In genomic region chr19:7199613-7200533, GRCh38 we compare ENCODE assay signal across 11 cellular contexts.
A peak's percentile ranks its signal among the peaks of the same experiment; 100 is the strongest.
DNase-seq lines count a peak whose midpoint lies in the region; TF ChIP-seq lines count a peak whose summit lies in the region.
"Had no signal": no experiment of that assay in that cellular context is flagged by ENCODE, and none has a peak within 500 bp of the region (broad histone marks: within the 10 kb centered on the region; RNA-seq: fewer than 3 reads in every experiment).

No MANE protein-coding gene starts in this region.

- POLR2A ChIA-PET in Caco-2 (lab: Charles Lee) = no interaction called here

- peak overlapping the region; percentile 16 for H3K27ac ChIP-seq in angular gyrus (ENCODE audit: low read depth, low read length)
- H3K27ac ChIP-seq in mucosa of rectum (ENCODE audit: low read depth in 2 of 2, low read length in 2 of 2) = peak overlapping the region; percentile 83 to 88

- intact Hi-C loops in Caco-2 (cut with micrococcal nuclease; ENCODE audit: unreplicated experiment) = no loop called here
- intact Hi-C loops in activated T-helper 1 cell treated with anti-CD3 and anti-CD28 coated beads, Interleukin-12 subunit alpha, Interleukin-12 subunit beta, Interleukin-2, Interleukin-4 antibody, amounts not matched to agents 30 ng/mL and 10 ng/mL and 1 ng/mL, durations not matched to agents 14 hours and 24 hours and 36 hours (cut with micrococcal nuclease) = loop anchor here (5.0 to 10.0 kb wide), 3 partner anchors 103 to 605 kb away; no protein-coding TSS in a partner anchor

- no peaks in the 10 kb centered on the region for H3K9me3 Mint-ChIP-seq in Caco-2 (ENCODE audit: unreplicated experiment)
- H3K9me3 Mint-ChIP-seq in endothelial cell (ENCODE audit: unreplicated experiment) = no peaks in the 10 kb centered on the region
- no peaks in the 10 kb centered on the region for H3K9me3 Mint-ChIP-seq in activated T-helper 1 cell treated with anti-CD3 and anti-CD28 coated beads, Interleukin-12 subunit alpha, Interleukin-12 subunit beta, Interleukin-2, Interleukin-4 antibody, amounts not matched to agents 30 ng/mL and 10 ng/mL and 1 ng/mL, durations not matched to agents 14 hours and 24 hours and 36 hours
- H3K9me3 Mint-ChIP-seq: stimulated activated naive CD8-positive, alpha-beta T cell treated with anti-CD3 and anti-CD28 coated beads, Interleukin-15, amount 100 ng/mL, for 72 hours had no signal

- H3K36me3 ChIP-seq in Caco-2 (ENCODE audit: control insufficient read depth, insufficient read depth, low read length) = no peaks in the 10 kb centered on the region
- H3K36me3 ChIP-seq in mucosa of rectum (ENCODE audit: control insufficient read depth in 2 of 2, insufficient read depth in 2 of 2, low read length in 2 of 2) = no peaks in the 10 kb centered on the region

- CTCF ChIA-PET in Caco-2 (lab: Charles Lee) = interaction anchor here (0.7 to 0.9 kb wide), 2 partner anchors 11 to 12 kb away, joined by 3 to 4 read pairs; no protein-coding TSS in a partner anchor

- no peaks in the 10 kb centered on the region for H3K27me3 Mint-ChIP-seq in Caco-2 (ENCODE audit: insufficient read depth, unreplicated experiment)
- H3K27me3 Mint-ChIP-seq in endothelial cell (ENCODE audit: unreplicated experiment) = peaks cover 6% of the 10 kb centered on the region
- H3K27me3 Mint-ChIP-seq in activated T-helper 1 cell treated with anti-CD3 and anti-CD28 coated beads, Interleukin-12 subunit alpha, Interleukin-12 subunit beta, Interleukin-2, Interleukin-4 antibody, amounts not matched to agents 30 ng/mL and 10 ng/mL and 1 ng/mL, durations not matched to agents 14 hours and 24 hours and 36 hours (ENCODE audit: insufficient read depth) = peaks cover 35% of the 10 kb centered on the region

- TF ChIP-seq CTCF in Caco-2 (IDR thresholded peaks at IDR 0.05; ENCODE audit: insufficient read depth in 1 of 2, low read depth in 1 of 2, low read length in 1 of 2, severe bottlenecking in 1 of 2, unreplicated experiment in 1 of 2) = no peak
- no peak for TF ChIP-seq CTCF in endothelial cell (IDR thresholded peaks at IDR 0.05; ENCODE audit: unreplicated experiment)

- BruUV-seq in Caco-2 (replicated peaks; lab: Mats Ljungman, UMichigan) = no TSS peak

- H3K4me1 ChIP-seq in Caco-2 (peaks cover 26% of the 10 kb centered on the region), mucosa of rectum (ENCODE audit: control insufficient read depth in 2 of 2, insufficient read depth in 2 of 2, low read length in 2 of 2) (peaks cover 26 to 46% of the 10 kb centered on the region in 2 donors)

- peaks cover 25% of the 10 kb centered on the region for H3K36me3 Mint-ChIP-seq in Caco-2 (ENCODE audit: insufficient read depth, unreplicated experiment)
- peaks cover 10% of the 10 kb centered on the region for H3K36me3 Mint-ChIP-seq in endothelial cell (ENCODE audit: low read depth, unreplicated experiment)
- no peaks in the 10 kb centered on the region for H3K36me3 Mint-ChIP-seq in activated T-helper 1 cell treated with anti-CD3 and anti-CD28 coated beads, Interleukin-12 subunit alpha, Interleukin-12 subunit beta, Interleukin-2, Interleukin-4 antibody, amounts not matched to agents 30 ng/mL and 10 ng/mL and 1 ng/mL, durations not matched to agents 14 hours and 24 hours and 36 hours (ENCODE audit: low read depth)

- no peak overlapping the region for H3K4me3 ChIP-seq in Caco-2 (ENCODE audit: low read depth, low read length)
- H3K4me3 ChIP-seq in mucosa of rectum (ENCODE audit: low read length in 2 of 2) = peak overlapping the region; percentile 48 to 49

- H3K4me1 Mint-ChIP-seq in Caco-2 (ENCODE audit: low read depth, unreplicated experiment) = peaks cover 14% of the 10 kb centered on the region
- peaks cover 20% of the 10 kb centered on the region for H3K4me1 Mint-ChIP-seq in endothelial cell (ENCODE audit: unreplicated experiment)
- peaks cover 18% of the 10 kb centered on the region for H3K4me1 Mint-ChIP-seq in activated T-helper 1 cell treated with anti-CD3 and anti-CD28 coated beads, Interleukin-12 subunit alpha, Interleukin-12 subunit beta, Interleukin-2, Interleukin-4 antibody, amounts not matched to agents 30 ng/mL and 10 ng/mL and 1 ng/mL, durations not matched to agents 14 hours and 24 hours and 36 hours (ENCODE audit: low read depth)

- H3K9me3 ChIP-seq in Caco-2 (no peaks in the 10 kb centered on the region), mucosa of rectum (ENCODE audit: control insufficient read depth in 2 of 2, low read length in 2 of 2) (no peaks in the 10 kb centered on the region)

- peak overlapping the region; percentile 91 for H3K27ac Mint-ChIP-seq in Caco-2 (ENCODE audit: unreplicated experiment)
- H3K27ac Mint-ChIP-seq in endothelial cell (ENCODE audit: unreplicated experiment) = no peak overlapping the region
- H3K27ac Mint-ChIP-seq in activated T-helper 1 cell treated with anti-CD3 and anti-CD28 coated beads, Interleukin-12 subunit alpha, Interleukin-12 subunit beta, Interleukin-2, Interleukin-4 antibody, amounts not matched to agents 30 ng/mL and 10 ng/mL and 1 ng/mL, durations not matched to agents 14 hours and 24 hours and 36 hours = no peak overlapping the region
- H3K27ac Mint-ChIP-seq: stimulated activated naive CD8-positive, alpha-beta T cell treated with anti-CD3 and anti-CD28 coated beads, Interleukin-15, amount 100 ng/mL, for 72 hours had no signal

- H3K4me3 Mint-ChIP-seq in Caco-2 (ENCODE audit: unreplicated experiment) = peak overlapping the region; percentile 92
- H3K4me3 Mint-ChIP-seq in endothelial cell (ENCODE audit: unreplicated experiment) = no peak overlapping the region
- no peak overlapping the region for H3K4me3 Mint-ChIP-seq in activated T-helper 1 cell treated with anti-CD3 and anti-CD28 coated beads, Interleukin-12 subunit alpha, Interleukin-12 subunit beta, Interleukin-2, Interleukin-4 antibody, amounts not matched to agents 30 ng/mL and 10 ng/mL and 1 ng/mL, durations not matched to agents 14 hours and 24 hours and 36 hours

- DNase-seq in Caco-2 = peak; percentile 59 to 65
- peak; percentile 48 for DNase-seq in HuH-7 (ENCODE audit: low spot score)
- DNase-seq in NCI-H1930 (lab: John Stamatoyannopoulos, UW) = no peak
- DNase-seq in endothelial cell (ENCODE audit: low spot score) = no peak
- no peak for DNase-seq in activated T-helper 1 cell treated with anti-CD3 and anti-CD28 coated beads, Interleukin-12 subunit alpha, Interleukin-12 subunit beta, Interleukin-2, Interleukin-4 antibody, amounts not matched to agents 30 ng/mL and 10 ng/mL and 1 ng/mL, durations not matched to agents 14 hours and 24 hours and 36 hours (ENCODE audit: low spot score)
- DNase-seq in GM19240 (ENCODE audit: insufficient read length, low spot score) = no peak
- DNase-seq: activated naive CD4-positive, alpha-beta T cell; nucleus accumbens had no signal

- no peak overlapping the region for H3K9ac ChIP-seq in mucosa of rectum (ENCODE audit: low read depth in 1 of 2, low read length in 2 of 2)

- no peaks in the 10 kb centered on the region for H3K27me3 ChIP-seq in Caco-2 (replicated peaks; ENCODE audit: control insufficient read depth, insufficient read depth, low read length)
- H3K27me3 ChIP-seq in mucosa of rectum (ENCODE audit: control insufficient read depth in 2 of 2, insufficient read depth in 2 of 2, low read length in 2 of 2) = no peaks in the 10 kb centered on the region

Comparison
In these comparisons a context has a peak if more than half of its experiments do, and no peak if none do; other contexts are left out.
1. DNase-seq: peak in Caco-2 (2 of 2) and HuH-7 (single experiment); none in NCI-H1930 (0 of 2), endothelial cell (single experiment), activated T-helper 1 cell treated with anti-CD3 and anti-CD28 coated beads, Interleukin-12 subunit alpha, Interleukin-12 subunit beta, Interleukin-2, Interleukin-4 antibody, amounts not matched to agents 30 ng/mL and 10 ng/mL and 1 ng/mL, durations not matched to agents 14 hours and 24 hours and 36 hours (single experiment) and GM19240 (single experiment).